ENCODE assay signal across 1 cellular context in the genomic region with DNA sequence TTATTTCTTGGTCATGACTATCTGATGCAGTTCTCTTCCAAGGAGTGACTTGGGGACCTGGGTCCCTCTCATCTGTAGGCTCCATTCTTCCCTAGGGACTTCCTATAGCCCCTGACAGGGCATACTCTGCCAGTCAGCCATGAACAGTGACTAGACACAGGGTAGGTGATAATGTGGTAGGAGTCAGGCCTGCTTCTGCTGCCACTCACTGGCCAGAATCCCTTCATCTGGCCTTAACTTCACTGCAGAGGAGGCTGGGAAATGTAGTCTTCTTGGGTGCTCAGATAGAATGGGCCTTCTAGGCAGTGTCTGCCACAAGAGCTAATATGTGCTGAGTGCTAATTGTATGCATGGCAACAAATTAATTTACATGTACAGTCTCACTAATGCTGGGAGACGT.
TF ChIP-seq lines count a peak whose summit lies in the region.

No MANE protein-coding gene starts in this region.

TF ChIP-seq in GM23338, 12 proteins besides CTCF, POLR2A, EP300 and RAD21:
- TF ChIP-seq, protein P1, sequence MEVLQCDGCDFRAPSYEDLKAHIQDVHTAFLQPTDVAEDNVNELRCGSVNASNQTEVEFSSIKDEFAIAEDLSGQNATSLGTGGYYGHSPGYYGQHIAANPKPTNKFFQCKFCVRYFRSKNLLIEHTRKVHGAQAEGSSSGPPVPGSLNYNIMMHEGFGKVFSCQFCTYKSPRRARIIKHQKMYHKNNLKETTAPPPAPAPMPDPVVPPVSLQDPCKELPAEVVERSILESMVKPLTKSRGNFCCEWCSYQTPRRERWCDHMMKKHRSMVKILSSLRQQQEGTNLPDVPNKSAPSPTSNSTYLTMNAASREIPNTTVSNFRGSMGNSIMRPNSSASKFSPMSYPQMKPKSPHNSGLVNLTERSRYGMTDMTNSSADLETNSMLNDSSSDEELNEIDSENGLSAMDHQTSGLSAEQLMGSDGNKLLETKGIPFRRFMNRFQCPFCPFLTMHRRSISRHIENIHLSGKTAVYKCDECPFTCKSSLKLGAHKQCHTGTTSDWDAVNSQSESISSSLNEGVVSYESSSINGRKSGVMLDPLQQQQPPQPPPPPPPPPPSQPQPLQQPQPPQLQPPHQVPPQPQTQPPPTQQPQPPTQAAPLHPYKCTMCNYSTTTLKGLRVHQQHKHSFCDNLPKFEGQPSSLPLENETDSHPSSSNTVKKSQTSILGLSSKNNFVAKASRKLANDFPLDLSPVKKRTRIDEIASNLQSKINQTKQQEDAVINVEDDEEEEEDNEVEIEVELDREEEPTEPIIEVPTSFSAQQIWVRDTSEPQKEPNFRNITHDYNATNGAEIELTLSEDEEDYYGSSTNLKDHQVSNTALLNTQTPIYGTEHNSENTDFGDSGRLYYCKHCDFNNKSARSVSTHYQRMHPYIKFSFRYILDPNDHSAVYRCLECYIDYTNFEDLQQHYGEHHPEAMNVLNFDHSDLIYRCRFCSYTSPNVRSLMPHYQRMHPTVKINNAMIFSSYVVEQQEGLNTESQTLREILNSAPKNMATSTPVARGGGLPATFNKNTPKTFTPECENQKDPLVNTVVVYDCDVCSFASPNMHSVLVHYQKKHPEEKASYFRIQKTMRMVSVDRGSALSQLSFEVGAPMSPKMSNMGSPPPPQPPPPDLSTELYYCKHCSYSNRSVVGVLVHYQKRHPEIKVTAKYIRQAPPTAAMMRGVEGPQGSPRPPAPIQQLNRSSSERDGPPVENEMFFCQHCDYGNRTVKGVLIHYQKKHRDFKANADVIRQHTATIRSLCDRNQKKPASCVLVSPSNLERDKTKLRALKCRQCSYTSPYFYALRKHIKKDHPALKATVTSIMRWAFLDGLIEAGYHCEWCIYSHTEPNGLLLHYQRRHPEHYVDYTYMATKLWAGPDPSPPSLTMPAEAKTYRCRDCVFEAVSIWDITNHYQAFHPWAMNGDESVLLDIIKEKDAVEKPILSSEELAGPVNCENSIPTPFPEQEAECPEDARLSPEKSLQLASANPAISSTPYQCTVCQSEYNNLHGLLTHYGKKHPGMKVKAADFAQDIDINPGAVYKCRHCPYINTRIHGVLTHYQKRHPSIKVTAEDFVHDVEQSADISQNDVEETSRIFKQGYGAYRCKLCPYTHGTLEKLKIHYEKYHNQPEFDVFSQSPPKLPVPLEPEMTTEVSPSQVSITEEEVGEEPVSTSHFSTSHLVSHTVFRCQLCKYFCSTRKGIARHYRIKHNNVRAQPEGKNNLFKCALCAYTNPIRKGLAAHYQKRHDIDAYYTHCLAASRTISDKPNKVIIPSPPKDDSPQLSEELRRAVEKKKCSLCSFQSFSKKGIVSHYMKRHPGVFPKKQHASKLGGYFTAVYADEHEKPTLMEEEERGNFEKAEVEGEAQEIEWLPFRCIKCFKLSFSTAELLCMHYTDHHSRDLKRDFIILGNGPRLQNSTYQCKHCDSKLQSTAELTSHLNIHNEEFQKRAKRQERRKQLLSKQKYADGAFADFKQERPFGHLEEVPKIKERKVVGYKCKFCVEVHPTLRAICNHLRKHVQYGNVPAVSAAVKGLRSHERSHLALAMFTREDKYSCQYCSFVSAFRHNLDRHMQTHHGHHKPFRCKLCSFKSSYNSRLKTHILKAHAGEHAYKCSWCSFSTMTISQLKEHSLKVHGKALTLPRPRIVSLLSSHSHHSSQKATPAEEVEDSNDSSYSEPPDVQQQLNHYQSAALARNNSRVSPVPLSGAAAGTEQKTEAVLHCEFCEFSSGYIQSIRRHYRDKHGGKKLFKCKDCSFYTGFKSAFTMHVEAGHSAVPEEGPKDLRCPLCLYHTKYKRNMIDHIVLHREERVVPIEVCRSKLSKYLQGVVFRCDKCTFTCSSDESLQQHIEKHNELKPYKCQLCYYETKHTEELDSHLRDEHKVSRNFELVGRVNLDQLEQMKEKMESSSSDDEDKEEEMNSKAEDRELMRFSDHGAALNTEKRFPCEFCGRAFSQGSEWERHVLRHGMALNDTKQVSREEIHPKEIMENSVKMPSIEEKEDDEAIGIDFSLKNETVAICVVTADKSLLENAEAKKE (CRISPR knock-in tag; IDR thresholded peaks at IDR 0.05): no peak
- TF ChIP-seq, protein P2, sequence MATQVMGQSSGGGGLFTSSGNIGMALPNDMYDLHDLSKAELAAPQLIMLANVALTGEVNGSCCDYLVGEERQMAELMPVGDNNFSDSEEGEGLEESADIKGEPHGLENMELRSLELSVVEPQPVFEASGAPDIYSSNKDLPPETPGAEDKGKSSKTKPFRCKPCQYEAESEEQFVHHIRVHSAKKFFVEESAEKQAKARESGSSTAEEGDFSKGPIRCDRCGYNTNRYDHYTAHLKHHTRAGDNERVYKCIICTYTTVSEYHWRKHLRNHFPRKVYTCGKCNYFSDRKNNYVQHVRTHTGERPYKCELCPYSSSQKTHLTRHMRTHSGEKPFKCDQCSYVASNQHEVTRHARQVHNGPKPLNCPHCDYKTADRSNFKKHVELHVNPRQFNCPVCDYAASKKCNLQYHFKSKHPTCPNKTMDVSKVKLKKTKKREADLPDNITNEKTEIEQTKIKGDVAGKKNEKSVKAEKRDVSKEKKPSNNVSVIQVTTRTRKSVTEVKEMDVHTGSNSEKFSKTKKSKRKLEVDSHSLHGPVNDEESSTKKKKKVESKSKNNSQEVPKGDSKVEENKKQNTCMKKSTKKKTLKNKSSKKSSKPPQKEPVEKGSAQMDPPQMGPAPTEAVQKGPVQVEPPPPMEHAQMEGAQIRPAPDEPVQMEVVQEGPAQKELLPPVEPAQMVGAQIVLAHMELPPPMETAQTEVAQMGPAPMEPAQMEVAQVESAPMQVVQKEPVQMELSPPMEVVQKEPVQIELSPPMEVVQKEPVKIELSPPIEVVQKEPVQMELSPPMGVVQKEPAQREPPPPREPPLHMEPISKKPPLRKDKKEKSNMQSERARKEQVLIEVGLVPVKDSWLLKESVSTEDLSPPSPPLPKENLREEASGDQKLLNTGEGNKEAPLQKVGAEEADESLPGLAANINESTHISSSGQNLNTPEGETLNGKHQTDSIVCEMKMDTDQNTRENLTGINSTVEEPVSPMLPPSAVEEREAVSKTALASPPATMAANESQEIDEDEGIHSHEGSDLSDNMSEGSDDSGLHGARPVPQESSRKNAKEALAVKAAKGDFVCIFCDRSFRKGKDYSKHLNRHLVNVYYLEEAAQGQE (IDR thresholded peaks at IDR 0.05; ENCODE audit: unreplicated experiment): no peak
- TF ChIP-seq ETS1 (IDR thresholded peaks at IDR 0.05) (no peak; the same call in 1 of the 2 replicates), STAT1 (IDR thresholded peaks at IDR 0.05; ENCODE audit: unreplicated experiment) (no peak), POLR2AphosphoS5 (IDR thresholded peaks at IDR 0.05; ENCODE audit: low read depth) (no peak), ZNF114 (CRISPR knock-in tag; IDR thresholded peaks at IDR 0.05) (no peak), NANOG (IDR thresholded peaks at IDR 0.05; ENCODE audit: borderline replicate concordance) (no peak), EZH2 (IDR thresholded peaks at IDR 0.05; ENCODE audit: low read depth, unreplicated experiment) (no peak), ZNF331 (CRISPR knock-in tag; IDR thresholded peaks at IDR 0.05; ENCODE audit: low read depth) (no peak), JUNB (IDR thresholded peaks at IDR 0.05; ENCODE audit: unreplicated experiment) (no peak), CREB1 (CRISPR knock-in tag; IDR thresholded peaks at IDR 0.05; ENCODE audit: low read depth) (no peak), EZH2phosphoT487 (IDR thresholded peaks at IDR 0.05; ENCODE audit: unreplicated experiment) (no peak)
